28 cellular contexts compared by ENCODE assay signal in the genomic region with DNA sequence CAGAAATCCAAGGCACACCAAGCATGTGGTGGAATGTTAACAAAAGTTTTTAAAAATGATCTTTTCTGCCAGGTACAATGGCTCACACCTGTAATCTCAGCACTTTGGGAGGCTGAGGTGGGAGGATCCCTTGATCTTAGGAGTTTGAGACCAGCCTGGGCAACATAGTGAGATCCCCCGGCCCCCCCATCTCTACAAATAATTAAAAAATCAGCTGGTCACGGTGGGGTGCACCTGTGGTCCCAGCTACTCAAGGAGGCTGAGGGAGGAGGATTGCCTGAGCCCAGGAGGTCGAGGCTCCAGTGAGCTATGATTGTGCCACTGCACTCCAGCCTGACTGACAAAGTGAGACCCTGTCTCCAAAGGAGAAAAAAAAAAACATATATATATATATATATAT. TPM values are rescaled to one million over a fixed set of nuclear protein-coding genes. Genes with fewer than 3 reads are reported as not detected.
A peak's percentile ranks its signal among the peaks of the same experiment; 100 is the strongest.
DNase-seq lines count a peak whose midpoint lies in the region; ATAC-seq and TF ChIP-seq lines count a peak whose summit lies in the region.
"Had no signal": no experiment of that assay in that cellular context is flagged by ENCODE, and none has a peak within 500 bp of the region (broad histone marks: within the 10 kb centered on the region; RNA-seq: fewer than 3 reads in every experiment).

No MANE protein-coding gene starts in this region.

- 0 out of 2 replicates have a peak, but pooled peaks cover 3% of the 10 kb centered on the region for H3F3A ChIP-seq in MM.1S (ENCODE audit: insufficient read depth, low read length)

- no peak overlapping the region for H2AK5ac ChIP-seq in H9 (ENCODE audit: insufficient read length, low read length)

- H3K36me3 ChIP-seq in iPS-20b (ENCODE audit: insufficient read depth, low read depth, low read length) = peaks cover 44% of the 10 kb centered on the region
- peaks cover 13% of the 10 kb centered on the region for H3K36me3 ChIP-seq in MM.1S (replicated peaks; ENCODE audit: insufficient read depth, low read length)

- H3K27ac Mint-ChIP-seq in activated CD4-positive, alpha-beta memory T cell treated with anti-CD3 and anti-CD28 coated beads, Interleukin-2, amount 10 ng/mL, durations not matched to agents 7 days and 5 days = no peak overlapping the region
- H3K27ac Mint-ChIP-seq in activated CD4-positive, alpha-beta memory T cell treated with anti-CD3 and anti-CD28 coated beads for 36 hours = no peak overlapping the region
- peak overlapping the region in 2 of 3 experiments; percentile 99 to 100; a peak in 2 of 7 replicates for H3K27ac Mint-ChIP-seq in H9
- H3K27ac Mint-ChIP-seq: endodermal cell had no signal

- peak overlapping the region; percentile 99 for H3K27ac ChIP-seq in H9 (ENCODE audit: insufficient read length, low read depth, low read length)
- H3K27ac ChIP-seq in VCaP = peak overlapping the region; percentile 66
- peak overlapping the region; percentile 66 for H3K27ac ChIP-seq in iPS-20b (ENCODE audit: low read length)
- H3K27ac ChIP-seq in MM.1S (ENCODE audit: low read length) = no peak overlapping the region
- H3K27ac ChIP-seq: HL-60, prostate gland, sigmoid colon, thyroid gland, vagina had no signal

- no peak overlapping the region for H3T11ph ChIP-seq in H9 (ENCODE audit: low read length)

- H3K23me2 ChIP-seq in H9 (ENCODE audit: insufficient read length, low read depth, low read length, poor library complexity, severe bottlenecking) = no peaks in the 10 kb centered on the region

- no peak overlapping the region for H2AFZ ChIP-seq in H9 (ENCODE audit: low read length)
- no peak overlapping the region for H2AFZ ChIP-seq in MM.1S (ENCODE audit: low read length)

- no peak overlapping the region for H4K8ac ChIP-seq in H9 (replicated peaks; ENCODE audit: insufficient read length, low read depth, low read length)

- H3K4me1 Mint-ChIP-seq in activated CD4-positive, alpha-beta memory T cell treated with anti-CD3 and anti-CD28 coated beads, Interleukin-2, amount 10 ng/mL, durations not matched to agents 7 days and 5 days = peaks cover 49% of the 10 kb centered on the region
- H3K4me1 Mint-ChIP-seq in activated CD4-positive, alpha-beta memory T cell treated with anti-CD3 and anti-CD28 coated beads for 36 hours (ENCODE audit: low read depth) = peaks cover 40% of the 10 kb centered on the region
- peaks cover 44 to 45% of the 10 kb centered on the region in 2 experiments for H3K4me1 Mint-ChIP-seq in H9

- H3K4me2 ChIP-seq in H9 (ENCODE audit: insufficient read depth, insufficient read length, low read length) (no peak overlapping the region), MM.1S (ENCODE audit: low read depth, low read length) (no peak overlapping the region)

- CTCF ChIA-PET in activated CD4-positive, alpha-beta memory T cell treated with anti-CD3 and anti-CD28 coated beads, Interleukin-2, amount 10 ng/mL, durations not matched to agents 7 days and 5 days (lab: Charles Lee) = interaction anchor here (0.6 to 1.3 kb wide), 3 partner anchors 20 to 77 kb away, joined by 3 to 8 read pairs (median 4); a partner anchor contains a TSS
- CTCF ChIA-PET in activated CD4-positive, alpha-beta memory T cell treated with anti-CD3 and anti-CD28 coated beads for 36 hours (lab: Charles Lee) = interaction anchor here (1.5 to 1.6 kb wide), 2 partner anchors 75 to 78 kb away, joined by 3 read pairs; no protein-coding TSS in a partner anchor

- H3K4me3 ChIP-seq in iPS-20b (ENCODE audit: low read length) = no peak overlapping the region
- no peak overlapping the region for H3K4me3 ChIP-seq in MM.1S (ENCODE audit: low read length)
- H3K4me3 ChIP-seq: prostate gland, sigmoid colon, thyroid gland, vagina had no signal

- TF ChIP-seq CTCF in H9 (conservative IDR thresholded peaks at IDR 0.05) (no peak), VCaP (conservative IDR thresholded peaks at IDR 0.05) (no peak), MM.1S (IDR thresholded peaks at IDR 0.05; ENCODE audit: low read length) (no peak)

- H3K9me3 ChIP-seq in H9 (ENCODE audit: control insufficient read depth, low read depth, low read length) (peaks cover 6% of the 10 kb centered on the region), iPS-20b (ENCODE audit: insufficient read depth, low read depth, low read length) (no peaks in the 10 kb centered on the region), MM.1S (replicated peaks; ENCODE audit: insufficient read depth, low read length) (no peaks in the 10 kb centered on the region)
- H3K9me3 ChIP-seq: HAP-1, prostate gland, sigmoid colon, thyroid gland, vagina had no signal

- H4K91ac ChIP-seq in H9 (ENCODE audit: insufficient read length, low read depth, low read length) = no peak overlapping the region

- H3K56ac ChIP-seq in H9 (ENCODE audit: insufficient read length, low read depth, low read length) = no peak overlapping the region

- POLR2A ChIA-PET in activated CD4-positive, alpha-beta memory T cell treated with anti-CD3 and anti-CD28 coated beads, Interleukin-2, amount 10 ng/mL, durations not matched to agents 7 days and 5 days (lab: Charles Lee) = interaction anchor here (0.8 to 1.2 kb wide), 3 partner anchors 12 to 87 kb away, joined by 3 read pairs; no protein-coding TSS in a partner anchor
- POLR2A ChIA-PET in activated CD4-positive, alpha-beta memory T cell treated with anti-CD3 and anti-CD28 coated beads for 36 hours (lab: Charles Lee) = interaction anchor here (1.2 to 1.3 kb wide), 2 partner anchors 11 to 13 kb away, joined by 3 to 4 read pairs; no protein-coding TSS in a partner anchor

- H3K4me3 Mint-ChIP-seq in activated CD4-positive, alpha-beta memory T cell treated with anti-CD3 and anti-CD28 coated beads, Interleukin-2, amount 10 ng/mL, durations not matched to agents 7 days and 5 days = peak overlapping the region; percentile 49
- H3K4me3 Mint-ChIP-seq in activated CD4-positive, alpha-beta memory T cell treated with anti-CD3 and anti-CD28 coated beads for 36 hours = no peak overlapping the region
- H3K4me3 Mint-ChIP-seq in H9 = no peak overlapping the region
- H3K4me3 Mint-ChIP-seq: endodermal cell, mesothelial cell of epicardium had no signal

- H4K20me1 ChIP-seq in H9 (ENCODE audit: control insufficient read depth, insufficient read depth, insufficient read length) = no peaks in the 10 kb centered on the region
- H4K20me1 ChIP-seq in MM.1S (ENCODE audit: insufficient read depth, low read length) = 0 out of 2 replicates have a peak, but pooled peaks cover 3% of the 10 kb centered on the region

- H3K9ac ChIP-seq in H9 (ENCODE audit: extremely low read depth, insufficient read length, low read length) = no peak overlapping the region
- H3K9ac ChIP-seq in iPS-20b (ENCODE audit: low read depth, low read length) = peak overlapping the region; percentile 61; the same call in 1 of the 2 replicates
- H3K9ac ChIP-seq in MM.1S (ENCODE audit: low read length) = no peak overlapping the region

- no peaks in the 10 kb centered on the region for H3K27me3 Mint-ChIP-seq in activated CD4-positive, alpha-beta memory T cell treated with anti-CD3 and anti-CD28 coated beads, Interleukin-2, amount 10 ng/mL, durations not matched to agents 7 days and 5 days
- no peaks in the 10 kb centered on the region for H3K27me3 Mint-ChIP-seq in activated CD4-positive, alpha-beta memory T cell treated with anti-CD3 and anti-CD28 coated beads for 36 hours
- H3K27me3 Mint-ChIP-seq in H9 (ENCODE audit: low read depth) = no peaks in the 10 kb centered on the region
- H3K27me3 Mint-ChIP-seq: CD4-positive, alpha-beta memory T cell; T-cell had no signal

- H2BK20ac ChIP-seq in H9 (ENCODE audit: low read depth, low read length, poor library complexity, severe bottlenecking) = no peak overlapping the region

- no peak overlapping the region for H3K23ac ChIP-seq in H9 (ENCODE audit: insufficient read length, low read depth, low read length)

- no peak overlapping the region for H2BK5ac ChIP-seq in H9 (ENCODE audit: insufficient read length, low read length)

- DNase-seq in activated CD4-positive, alpha-beta memory T cell treated with anti-CD3 and anti-CD28 coated beads, Interleukin-2, amount 10 ng/mL, durations not matched to agents 7 days and 5 days = no peak
- DNase-seq in activated CD4-positive, alpha-beta memory T cell treated with anti-CD3 and anti-CD28 coated beads for 36 hours = no peak
- no peak for DNase-seq in H9
- no peak for DNase-seq in HuH-7.5 (ENCODE audit: low spot score)
- no peak for DNase-seq in MM.1S
- DNase-seq: activated effector memory CD4-positive, alpha-beta T cell treated with anti-CD3 and anti-CD28 coated beads, Interleukin-2, amount 50 U/mL, for 16 hours; CD4-positive, alpha-beta memory T cell; endodermal cell; glutamatergic neuron; IMR-90; NCI-H1092; NCI-H1694 treated with DMSO at 0.1 percent for 48 hours; NCI-H446 treated with DMSO at 0.1 percent for 48 hours; NCI-H82; nucleus accumbens; RPMI8226; sigmoid colon; stimulated activated CD4-positive, alpha-beta T cell treated with anti-CD3 and anti-CD28 coated beads, Interleukin-4, amount 100 ng/mL, for 1 hour; T-cell; thyroid gland had no signal

- H4K5ac ChIP-seq in H9 (ENCODE audit: insufficient read length, low read depth, low read length) = no peak overlapping the region

- H3K27me3 ChIP-seq in H9 (ENCODE audit: insufficient read depth, low read length) (no peaks in the 10 kb centered on the region), iPS-20b (ENCODE audit: insufficient read depth, low read length) (no peaks in the 10 kb centered on the region), MM.1S (replicated peaks; ENCODE audit: insufficient read depth, low read length) (no peaks in the 10 kb centered on the region)
- H3K27me3 ChIP-seq: sigmoid colon, thyroid gland, vagina had no signal

- H2BK15ac ChIP-seq in H9 (ENCODE audit: low read depth, low read length) = no peak overlapping the region

- WGBS in H9 (ENCODE audit: extremely low coverage, insufficient read length, low lambda C conversion rate) = no CpG with 5 or more reads among the region's 3 CpGs

- ATAC-seq in GM18909 (IDR thresholded peaks at IDR 0.05; ENCODE audit: poor library complexity, unreplicated experiment) = no peak

- H3K79me2 ChIP-seq in H9 (ENCODE audit: insufficient read depth, low read length) = peaks cover 10% of the 10 kb centered on the region; the same call in 1 of the 2 replicates
- H3K79me2 ChIP-seq in MM.1S (ENCODE audit: low read length) = peaks cover 59% of the 10 kb centered on the region

- intact Hi-C loops in activated CD4-positive, alpha-beta memory T cell treated with anti-CD3 and anti-CD28 coated beads for 36 hours (cut with micrococcal nuclease) = no loop called here

- no peaks in the 10 kb centered on the region for H3K9me2 ChIP-seq in MM.1S (replicated peaks; ENCODE audit: insufficient read depth, low read length)

- H3K4me1 ChIP-seq in H9 (ENCODE audit: insufficient read depth, low read length) (peaks cover 22% of the 10 kb centered on the region; the same call in 1 of the 2 replicates), iPS-20b (ENCODE audit: insufficient read depth, low read length) (peaks cover 18% of the 10 kb centered on the region; the same call in 1 of the 2 replicates), MM.1S (ENCODE audit: low read length) (peaks cover 16% of the 10 kb centered on the region)
- H3K4me1 ChIP-seq: prostate gland had no signal

- H2BK12ac ChIP-seq in H9 (ENCODE audit: insufficient read length, low read depth, low read length) = no peak overlapping the region

- peaks cover 3% of the 10 kb centered on the region for H3K79me1 ChIP-seq in H9 (ENCODE audit: insufficient read depth, low read depth, low read length, poor library complexity, severe bottlenecking)

- no peak overlapping the region for H3K18ac ChIP-seq in H9 (ENCODE audit: insufficient read length, low read depth, low read length)

- H3K9me3 Mint-ChIP-seq in activated CD4-positive, alpha-beta memory T cell treated with anti-CD3 and anti-CD28 coated beads, Interleukin-2, amount 10 ng/mL, durations not matched to agents 7 days and 5 days = no peaks in the 10 kb centered on the region
- no peaks in the 10 kb centered on the region for H3K9me3 Mint-ChIP-seq in activated CD4-positive, alpha-beta memory T cell treated with anti-CD3 and anti-CD28 coated beads for 36 hours
- H3K9me3 Mint-ChIP-seq in H9 = peaks cover 5 to 12% of the 10 kb centered on the region in 2 experiments
- H3K9me3 Mint-ChIP-seq: CD4-positive, alpha-beta memory T cell; T-cell had no signal

- H2BK120ac ChIP-seq in H9 (ENCODE audit: low read depth, low read length, poor library complexity, severe bottlenecking) = no peak overlapping the region

- H3K14ac ChIP-seq in H9 (ENCODE audit: insufficient read depth, low read length) = no peak overlapping the region

- peaks cover 61% of the 10 kb centered on the region for H3K36me3 Mint-ChIP-seq in activated CD4-positive, alpha-beta memory T cell treated with anti-CD3 and anti-CD28 coated beads, Interleukin-2, amount 10 ng/mL, durations not matched to agents 7 days and 5 days (ENCODE audit: low read depth)
- peaks cover 27% of the 10 kb centered on the region for H3K36me3 Mint-ChIP-seq in activated CD4-positive, alpha-beta memory T cell treated with anti-CD3 and anti-CD28 coated beads for 36 hours
- H3K36me3 Mint-ChIP-seq in H9 (ENCODE audit: insufficient read depth in 1 of 3, low read depth in 3 of 3) = peaks cover 37 to 54% (median 51%) of the 10 kb centered on the region in 3 experiments

- no peak overlapping the region for H3K4ac ChIP-seq in H9 (ENCODE audit: low read depth, low read length)

RNA-seq across cellular contexts. Expression of a gene that starts 8.0 kb away (rescaled TPM):
- 10 to 100 TPM; 33.1 to 33.3 TPM for total RNA-seq in activated CD4-positive, alpha-beta memory T cell treated with anti-CD3 and anti-CD28 coated beads, Interleukin-2, amount 10 ng/mL, durations not matched to agents 7 days and 5 days
- 10 to 100 TPM; 18.5 to 18.6 TPM for total RNA-seq in activated CD4-positive, alpha-beta memory T cell treated with anti-CD3 and anti-CD28 coated beads for 36 hours
- 24.6 and 25.1 TPM in 2 replicates for total RNA-seq in H9 (2021)

RNA-seq across cellular contexts. Expression of a gene that starts 42.2 kb away (rescaled TPM):
- total RNA-seq in activated CD4-positive, alpha-beta memory T cell treated with anti-CD3 and anti-CD28 coated beads, Interleukin-2, amount 10 ng/mL, durations not matched to agents 7 days and 5 days = 1 to 10 TPM; 7.3 to 9.2 TPM
- 10 to 100 TPM; 10.1 to 11.4 TPM for total RNA-seq in activated CD4-positive, alpha-beta memory T cell treated with anti-CD3 and anti-CD28 coated beads for 36 hours
- 48.7 and 50.2 TPM in 2 replicates for total RNA-seq in H9 (2021)

Comparison
In these comparisons a context has a peak if more than half of its experiments do, and no peak if none do; other contexts are left out.
1. H3K27ac Mint-ChIP-seq: peak in H9 (2 of 3); none in activated CD4-positive, alpha-beta memory T cell treated with anti-CD3 and anti-CD28 coated beads, Interleukin-2, amount 10 ng/mL, durations not matched to agents 7 days and 5 days (single experiment) and activated CD4-positive, alpha-beta memory T cell treated with anti-CD3 and anti-CD28 coated beads for 36 hours (single experiment).